19 cellular contexts compared by ENCODE assay signal in the genomic region with DNA sequence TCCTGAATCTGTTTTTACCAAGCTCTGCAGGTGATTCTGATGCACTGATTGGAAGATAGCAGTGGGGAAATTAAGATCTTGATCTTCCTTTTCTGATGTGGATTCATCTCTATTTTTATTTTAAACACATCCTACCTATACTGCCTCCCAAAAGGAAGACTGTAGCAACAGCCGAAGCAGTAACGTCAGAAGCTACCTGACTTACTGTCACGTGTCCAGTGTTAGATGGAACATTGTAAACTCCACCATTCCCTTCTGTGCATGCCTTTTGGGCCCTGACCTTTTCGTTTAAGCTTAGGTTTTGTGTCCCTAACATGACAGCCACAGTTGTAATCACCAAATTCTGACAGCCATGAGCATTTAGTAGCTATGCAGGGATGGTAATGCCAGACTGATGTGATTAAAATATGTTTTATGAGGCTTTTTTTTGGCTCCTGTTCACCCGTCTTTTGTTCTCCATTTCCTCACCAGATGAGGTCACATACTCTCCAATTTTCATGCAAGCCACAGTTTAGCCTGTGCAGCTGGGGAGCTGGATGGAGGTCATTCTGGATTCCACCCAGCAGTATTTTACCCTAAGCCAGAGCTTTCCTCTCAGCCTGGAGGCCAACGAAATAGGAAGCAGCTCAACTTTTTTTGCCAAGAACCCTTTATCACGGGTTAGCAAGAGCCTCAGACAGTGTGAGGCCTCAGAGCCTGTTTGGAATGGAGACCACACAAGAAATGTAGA. TPM values are rescaled to one million over a fixed set of nuclear protein-coding genes. Genes with fewer than 3 reads are reported as not detected.
DNase-seq lines count a peak whose midpoint lies in the region; ATAC-seq, FAIRE-seq and TF ChIP-seq lines count a peak whose summit lies in the region.
"Had no signal": no experiment of that assay in that cellular context is flagged by ENCODE, and none has a peak within 500 bp of the region (broad histone marks: within the 10 kb centered on the region; RNA-seq: fewer than 3 reads in every experiment).

No MANE protein-coding gene starts in this region.

- H3K4me2 ChIP-seq in K562 (ENCODE audit: insufficient read depth, low read length), result no peak overlapping the region; the same call in 1 of the 2 replicates

- H3K27ac ChIP-seq in HEK293 (ENCODE audit: extremely low read depth, low read depth, low read length) (no peak overlapping the region), K562 (ENCODE audit: extremely low read depth, low read depth, low read length) (no peak overlapping the region), right cardiac atrium (ENCODE audit: low read length) (no peak overlapping the region), upper lobe of left lung (no peak overlapping the region), coronary artery (no peak overlapping the region)
- H3K27ac ChIP-seq: foreskin keratinocyte, right lobe of liver, vagina had no signal

- CTCF ChIA-PET in HEK293 (lab: Yijun Ruan, JAX) (interaction anchor here (0.7 to 1.4 kb wide), 3 partner anchors 9 to 376 kb away, joined by 3 read pairs; no protein-coding TSS in a partner anchor), K562 (lab: Yijun Ruan, JAX; ENCODE audit: low intra/inter-chr PET ratio) (no interaction called here)

- no TSS peak for BruUV-seq in K562 (replicated peaks; lab: Mats Ljungman, UMichigan)

- no peak for FAIRE-seq in K562 (lab: Jason Lieb, UNC)
- FAIRE-seq: HepG2, islet of Langerhans had no signal

- H3K36me3 ChIP-seq in HEK293 (ENCODE audit: control insufficient read depth in 2 of 2, insufficient read depth in 1 of 2, low read length in 2 of 2), result no peaks in the 10 kb centered on the region
- no peaks in the 10 kb centered on the region for H3K36me3 ChIP-seq in K562 (ENCODE audit: control insufficient read depth, insufficient read depth, low read length)
- H3K36me3 ChIP-seq in upper lobe of left lung, result no peaks in the 10 kb centered on the region
- H3K36me3 ChIP-seq: right lobe of liver, vagina had no signal

- intact Hi-C loops in K562 (cut with micrococcal nuclease), result no loop called here
- intact Hi-C loops in right cardiac atrium (cut with DNase I), result no loop called here
- intact Hi-C loops in posterior vena cava (cut with DNase I), result loop anchor here in 1 of 2 donors (5.0 kb wide), 1 partner anchor 1582 kb away; no protein-coding TSS in a partner anchor

- no peaks in the 10 kb centered on the region for H3K9me1 ChIP-seq in K562 (ENCODE audit: control insufficient read depth, insufficient read depth, low read length)

- 2% methylated on average over 7 of the region's 7 CpGs for WGBS in K562 (ENCODE audit: insufficient coverage, low coverage, missing lambda C conversion rate)
- WGBS in right cardiac atrium, result 37% methylated on average over 7 of the region's 7 CpGs
- 53 to 56% methylated on average over 7 of the region's 7 CpGs for WGBS in upper lobe of left lung, 2 donors

- DNase-seq in K562 (ENCODE audit: extremely low read depth in 1 of 4, low spot score in 3 of 4) (no peak), right cardiac atrium (peak in 2 of 3 donors; percentile 35 to 46), upper lobe of left lung (no peak), posterior vena cava (ENCODE audit: low spot score) (no peak), coronary artery (ENCODE audit: low spot score) (no peak)
- DNase-seq: activated CD4-positive, alpha-beta T cell treated with anti-CD3 and anti-CD28 coated beads for 36 hours; activated T-cell treated with anti-CD3 and anti-CD28 coated beads, Interleukin-2, amount 50 U/mL, for 4 hours; cortex of kidney; foreskin keratinocyte; GF-D8; naive thymus-derived CD4-positive, alpha-beta T cell; NCI-H345; right lobe of liver had no signal

- H4K20me1 ChIP-seq in K562 (replicated peaks; ENCODE audit: control insufficient read depth, insufficient read depth, low read length), result no peaks in the 10 kb centered on the region

- H3K4me3 ChIP-seq in HEK293 (ENCODE audit: low read depth, low read length) (no peak overlapping the region), K562 (no peak overlapping the region), right cardiac atrium (ENCODE audit: low read length) (no peak overlapping the region), upper lobe of left lung (no peak overlapping the region), coronary artery (no peak overlapping the region)
- H3K4me3 ChIP-seq: right lobe of liver, vagina had no signal

- TF ChIP-seq EP300 in K562 (IDR thresholded peaks at IDR 0.05; ENCODE audit: low read length), result no peak
- no peak for TF ChIP-seq EP300 in upper lobe of left lung (IDR thresholded peaks at IDR 0.05)

- in situ Hi-C loops in K562 (cut with MboI), result no loop called here

- no peak; the same call in 2 of the 3 replicates for ATAC-seq in K562
- peak; percentile 88 to 95 for ATAC-seq in right cardiac atrium
- ATAC-seq in upper lobe of left lung (ENCODE audit: low FRiP score in 2 of 2), result peak; percentile 46 to 84
- ATAC-seq in GM21526 (IDR thresholded peaks at IDR 0.05; ENCODE audit: low FRiP score, unreplicated experiment), result no peak
- ATAC-seq: activated CD4-positive, alpha-beta T cell treated with anti-CD3 and anti-CD28 coated beads for 36 hours; activated T-cell treated with anti-CD3 and anti-CD28 coated beads, Interleukin-2, amount 50 U/mL, for 4 hours; foreskin keratinocyte; HepG2; naive thymus-derived CD4-positive, alpha-beta T cell; stimulated activated memory B cell treated with anti-CD40 and anti-IgM and Interleukin-4, amounts not matched to agents 10 μg/mL and 1 μg/mL and 100 μg/mL, for 72 hours had no signal

- no peaks in the 10 kb centered on the region for H3K79me2 ChIP-seq in K562 (ENCODE audit: control insufficient read depth, insufficient read depth, low read length)

- H3K27me3 ChIP-seq in K562 (ENCODE audit: control insufficient read depth in 2 of 2, insufficient read depth in 2 of 2, low read length in 2 of 2), result peaks cover 7% of the 10 kb centered on the region in 2 experiments; a peak in 2 of 5 replicates
- H3K27me3 ChIP-seq in right cardiac atrium (ENCODE audit: control insufficient read depth, insufficient read depth), result no peaks in the 10 kb centered on the region
- H3K27me3 ChIP-seq in upper lobe of left lung, result no peaks in the 10 kb centered on the region
- H3K27me3 ChIP-seq: right lobe of liver, vagina had no signal

- H2AFZ ChIP-seq in K562 (ENCODE audit: low read depth, low read length), result peak overlapping the region; percentile 25; the same call in 1 of the 2 replicates

- POLR2A ChIA-PET in HEK293 (lab: Yijun Ruan, JAX), result no interaction called here
- POLR2A ChIA-PET in K562 (lab: Yijun Ruan, JAX), result interaction anchor here (0.8 to 1.2 kb wide), 2 partner anchors 8 to 10 kb away, joined by 3 to 6 read pairs; no protein-coding TSS in a partner anchor

- no peaks in the 10 kb centered on the region for H3K9me3 ChIP-seq in HEK293 (ENCODE audit: control insufficient read depth, insufficient read depth, low read depth, low read length)
- H3K9me3 ChIP-seq in K562 (replicated peaks; ENCODE audit: control insufficient read depth, insufficient read depth, low read depth, low read length), result no peaks in the 10 kb centered on the region
- no peaks in the 10 kb centered on the region for H3K9me3 ChIP-seq in right cardiac atrium (ENCODE audit: control insufficient read depth, low read length)
- H3K9me3 ChIP-seq in upper lobe of left lung, result no peaks in the 10 kb centered on the region
- H3K9me3 ChIP-seq: right lobe of liver, vagina had no signal

- H3K9ac ChIP-seq in K562 (ENCODE audit: insufficient read depth in 1 of 2, low read depth in 2 of 2, low read length in 2 of 2), result no peak overlapping the region

- no peak for TF ChIP-seq POLR2A in K562 (conservative IDR thresholded peaks at IDR 0.05)
- no peak for TF ChIP-seq POLR2A in upper lobe of left lung (IDR thresholded peaks at IDR 0.05)

- no peak for TF ChIP-seq RAD21 in K562 (CRISPR knock-in tag; conservative IDR thresholded peaks at IDR 0.05 in 1 of 2, IDR thresholded peaks at IDR 0.05 in 1 of 2)

- no peak for TF ChIP-seq CTCF in HEK293 (tag by site-specific recombination; IDR thresholded peaks at IDR 0.05)
- no peak for TF ChIP-seq CTCF in K562 (IDR thresholded peaks at IDR 0.05 in 2 of 3, conservative IDR thresholded peaks at IDR 0.05 in 1 of 3; ENCODE audit: insufficient read depth in 2 of 3, low read depth in 1 of 3, low read length in 3 of 3)
- TF ChIP-seq CTCF in upper lobe of left lung (IDR thresholded peaks at IDR 0.05), result no peak
- TF ChIP-seq CTCF in coronary artery (IDR thresholded peaks at IDR 0.05), result no peak

- H3K4me1 ChIP-seq in HEK293 (ENCODE audit: control insufficient read depth, insufficient read depth, low read length), result no peaks in the 10 kb centered on the region
- H3K4me1 ChIP-seq in K562 (replicated peaks in 1 of 2; ENCODE audit: control insufficient read depth in 2 of 2, insufficient read depth in 2 of 2, low read length in 2 of 2), result 0 out of 5 replicates have a peak, but pooled peaks cover 0 to 4% of the 10 kb centered on the region in 2 experiments
- no peaks in the 10 kb centered on the region for H3K4me1 ChIP-seq in right cardiac atrium (ENCODE audit: control insufficient read depth, insufficient read depth, low read length)
- H3K4me1 ChIP-seq in upper lobe of left lung, result no peaks in the 10 kb centered on the region
- H3K4me1 ChIP-seq: foreskin keratinocyte, right lobe of liver, vagina had no signal

RNA-seq across cellular contexts. Expression of a gene that starts 15.6 kb away (rescaled TPM):
- total RNA-seq in K562 (2011; cell fraction: chromatin; rRNA removed; ENCODE audit: low replicate concordance), result not detected in 2 replicates
- 0.17 and 0.26 TPM in 2 replicates for total RNA-seq in K562 (2011; cell fraction: nucleolus; rRNA removed)
- 0.23 and 0.81 TPM in 2 replicates for total RNA-seq in K562 (2011; cell fraction: nucleoplasm; rRNA removed)
- 0.33 TPM in 1 of 2 replicates, not detected in the other for total RNA-seq in K562 (2014; rRNA removed)
- 0.07 TPM in 1 of 2 replicates, not detected in the other for total RNA-seq in K562 (2014; rRNA removed; fragmentation: Illumina TruSeq; extraction: Trizol)
- not detected in 2 replicates for total RNA-seq in K562 (2015; rRNA removed; fragmentation: Illumina TruSeq; extraction: Trizol)
- total RNA-seq in K562 (2021), result 0.22 and 0.40 TPM in 2 replicates
- 0.03 TPM in 2 replicates for polyA plus RNA-seq in K562 (2011; rRNA removed)
- polyA plus RNA-seq in K562 (2011; cell fraction: cytosol; rRNA removed), result 0.04 and 0.06 TPM in 2 replicates
- 0.06 and 0.18 TPM in 2 replicates for polyA plus RNA-seq in K562 (2011; cell fraction: nucleus; rRNA removed)
- 0.07 and 0.09 TPM in 2 replicates for polyA plus RNA-seq in K562 (2012)
- polyA plus RNA-seq in K562 (2014; fragmentation: Illumina TruSeq; extraction: Trizol), result 0.06 and 0.10 TPM in 2 replicates
- not detected for polyA plus RNA-seq in K562 (2014; fragmentation: Nextera tagmentation; extraction: Ambion mirVana)
- polyA plus RNA-seq in K562 (2014; rRNA removed), result 0.20 TPM in 1 of 2 replicates, not detected in the other
- polyA minus RNA-seq in K562 (2011; rRNA and poly(A)+ RNA removed), result not detected in 2 replicates
- not detected in 2 replicates for polyA minus RNA-seq in K562 (2011; cell fraction: cytosol; rRNA and poly(A)+ RNA removed)
- polyA minus RNA-seq in K562 (2011; cell fraction: nucleus; rRNA and poly(A)+ RNA removed), result 0.13 TPM in 1 of 2 replicates, not detected in the other
- not detected for total RNA-seq in right cardiac atrium
- polyA plus RNA-seq in right cardiac atrium, result 0.14 TPM
- total RNA-seq in upper lobe of left lung, result under 1 TPM in 4 of 6 donors, not detected in 2; 0.54 to 0.79 (median 0.67) TPM
- total RNA-seq in posterior vena cava, result 10 to 100 TPM; 10.2 to 15.8 TPM
- total RNA-seq: right lobe of liver, vagina had no signal
- polyA plus RNA-seq: naive thymus-derived CD4-positive, alpha-beta T cell had no signal

RNA-seq across cellular contexts. Expression of a gene that starts 34.1 kb away (rescaled TPM):
- 52.4 and 105 TPM in 2 replicates for total RNA-seq in K562 (2011; cell fraction: chromatin; rRNA removed; ENCODE audit: low replicate concordance)
- total RNA-seq in K562 (2011; cell fraction: nucleolus; rRNA removed), result 77.4 and 82.7 TPM in 2 replicates
- total RNA-seq in K562 (2011; cell fraction: nucleoplasm; rRNA removed), result 133 and 210 TPM in 2 replicates
- total RNA-seq in K562 (2014; rRNA removed), result 500 and 534 TPM in 2 replicates
- 775 and 842 TPM in 2 replicates for total RNA-seq in K562 (2014; rRNA removed; fragmentation: Illumina TruSeq; extraction: Trizol)
- 754 and 814 TPM in 2 replicates for total RNA-seq in K562 (2015; rRNA removed; fragmentation: Illumina TruSeq; extraction: Trizol)
- total RNA-seq in K562 (2021), result 808 and 883 TPM in 2 replicates
- 761 and 848 TPM in 2 replicates for polyA plus RNA-seq in K562 (2011; rRNA removed)
- polyA plus RNA-seq in K562 (2011; cell fraction: cytosol; rRNA removed), result 199 and 413 TPM in 2 replicates
- polyA plus RNA-seq in K562 (2011; cell fraction: nucleus; rRNA removed), result 206 and 312 TPM in 2 replicates
- 1,014 and 1,078 TPM in 2 replicates for polyA plus RNA-seq in K562 (2012)
- 1,456 and 1,637 TPM in 2 replicates for polyA plus RNA-seq in K562 (2014; fragmentation: Illumina TruSeq; extraction: Trizol)
- polyA plus RNA-seq in K562 (2014; fragmentation: Nextera tagmentation; extraction: Ambion mirVana), result 1,000 to 10,000 TPM; 1,000 to 1,004 TPM
- 860 and 925 TPM in 2 replicates for polyA plus RNA-seq in K562 (2014; rRNA removed)
- polyA minus RNA-seq in K562 (2011; rRNA and poly(A)+ RNA removed), result 882 and 931 TPM in 2 replicates
- 300 and 339 TPM in 2 replicates for polyA minus RNA-seq in K562 (2011; cell fraction: cytosol; rRNA and poly(A)+ RNA removed)
- 52.6 and 126 TPM in 2 replicates for polyA minus RNA-seq in K562 (2011; cell fraction: nucleus; rRNA and poly(A)+ RNA removed)
- total RNA-seq in right cardiac atrium, result 100 to 1,000 TPM; 380 to 468 (median 414) TPM
- 530 TPM for polyA plus RNA-seq in right cardiac atrium
- total RNA-seq in upper lobe of left lung, result 100 to 1,000 TPM; 152 to 415 (median 344) TPM
- 100 to 1,000 TPM; 389 to 397 TPM for total RNA-seq in posterior vena cava

Comparison
In these comparisons a context has a peak if more than half of its experiments do, and no peak if none do; other contexts are left out.
1. ATAC-seq: peak in right cardiac atrium (2 of 2) and upper lobe of left lung (2 of 2); none in K562 (single experiment) and GM21526 (single experiment).
2. DNase-seq: peak in right cardiac atrium (2 of 3); none in K562 (0 of 4), upper lobe of left lung (0 of 2), posterior vena cava (single experiment) and coronary artery (single experiment).
3. RNA of a gene that starts 15.6 kb away (total RNA-seq): 10.2 to 15.8 TPM in posterior vena cava; 0.54 to 0.79 TPM in upper lobe of left lung, 0.07 to 0.81 TPM in K562 and not detected in right cardiac atrium; every median in the first group is over 4 times any median in the second.